In the genomic region with DNA sequence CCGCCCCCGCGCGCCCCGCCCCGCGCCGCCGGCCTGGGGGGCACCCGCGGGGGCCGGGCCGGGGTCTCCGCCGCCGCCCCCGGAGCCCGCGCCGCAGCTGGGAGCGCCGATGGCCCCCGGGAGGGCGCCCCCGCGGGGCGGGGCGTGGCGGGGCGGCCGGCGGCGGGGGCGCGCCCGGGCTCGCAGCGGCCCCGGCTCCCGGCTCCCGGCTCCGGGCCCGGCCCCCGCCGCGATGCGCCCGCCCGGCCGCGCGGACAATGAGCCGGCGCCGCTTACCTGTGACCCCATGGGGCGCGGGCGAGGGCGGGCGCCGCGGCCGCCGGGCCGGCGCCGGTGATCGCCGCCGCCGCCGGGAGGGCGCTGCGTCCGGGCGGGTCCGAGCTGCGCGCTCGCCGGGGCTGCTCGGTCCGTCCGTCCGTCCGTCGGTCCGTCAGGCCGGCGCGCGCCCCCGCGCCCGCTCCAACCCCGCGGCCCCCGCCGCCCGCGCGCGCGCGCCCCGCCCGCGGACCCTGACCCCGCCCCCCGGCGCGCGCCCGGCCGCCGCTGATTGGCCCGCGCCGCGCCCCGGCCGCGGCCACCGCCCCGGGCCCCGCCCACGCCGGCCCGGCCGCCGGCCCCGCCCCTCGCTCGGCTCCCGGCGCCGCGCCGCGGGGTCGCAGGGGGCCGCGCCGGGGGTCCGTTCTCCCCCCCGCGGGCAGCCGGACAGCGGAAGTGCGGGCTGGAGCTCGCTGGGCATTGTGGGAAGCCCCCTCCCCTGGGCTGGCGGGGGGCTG, we compare ENCODE assay signal across 1 cellular context.
TF ChIP-seq lines count a peak whose summit lies in the region.

TSS of gene ZBTB46 (minus strand) at position 444 of the 773 bp plus-strand sequence. CDS start 40,507 bp downstream, outside the sequence.

TF ChIP-seq in HepG2, 621 proteins besides CTCF, POLR2A, EP300 and RAD21 (continues in another document):
- TF ChIP-seq ZNF790 (CRISPR knock-in tag; IDR thresholded peaks at IDR 0.05; ENCODE audit: borderline replicate concordance) = no peak
- TF ChIP-seq, protein P1, sequence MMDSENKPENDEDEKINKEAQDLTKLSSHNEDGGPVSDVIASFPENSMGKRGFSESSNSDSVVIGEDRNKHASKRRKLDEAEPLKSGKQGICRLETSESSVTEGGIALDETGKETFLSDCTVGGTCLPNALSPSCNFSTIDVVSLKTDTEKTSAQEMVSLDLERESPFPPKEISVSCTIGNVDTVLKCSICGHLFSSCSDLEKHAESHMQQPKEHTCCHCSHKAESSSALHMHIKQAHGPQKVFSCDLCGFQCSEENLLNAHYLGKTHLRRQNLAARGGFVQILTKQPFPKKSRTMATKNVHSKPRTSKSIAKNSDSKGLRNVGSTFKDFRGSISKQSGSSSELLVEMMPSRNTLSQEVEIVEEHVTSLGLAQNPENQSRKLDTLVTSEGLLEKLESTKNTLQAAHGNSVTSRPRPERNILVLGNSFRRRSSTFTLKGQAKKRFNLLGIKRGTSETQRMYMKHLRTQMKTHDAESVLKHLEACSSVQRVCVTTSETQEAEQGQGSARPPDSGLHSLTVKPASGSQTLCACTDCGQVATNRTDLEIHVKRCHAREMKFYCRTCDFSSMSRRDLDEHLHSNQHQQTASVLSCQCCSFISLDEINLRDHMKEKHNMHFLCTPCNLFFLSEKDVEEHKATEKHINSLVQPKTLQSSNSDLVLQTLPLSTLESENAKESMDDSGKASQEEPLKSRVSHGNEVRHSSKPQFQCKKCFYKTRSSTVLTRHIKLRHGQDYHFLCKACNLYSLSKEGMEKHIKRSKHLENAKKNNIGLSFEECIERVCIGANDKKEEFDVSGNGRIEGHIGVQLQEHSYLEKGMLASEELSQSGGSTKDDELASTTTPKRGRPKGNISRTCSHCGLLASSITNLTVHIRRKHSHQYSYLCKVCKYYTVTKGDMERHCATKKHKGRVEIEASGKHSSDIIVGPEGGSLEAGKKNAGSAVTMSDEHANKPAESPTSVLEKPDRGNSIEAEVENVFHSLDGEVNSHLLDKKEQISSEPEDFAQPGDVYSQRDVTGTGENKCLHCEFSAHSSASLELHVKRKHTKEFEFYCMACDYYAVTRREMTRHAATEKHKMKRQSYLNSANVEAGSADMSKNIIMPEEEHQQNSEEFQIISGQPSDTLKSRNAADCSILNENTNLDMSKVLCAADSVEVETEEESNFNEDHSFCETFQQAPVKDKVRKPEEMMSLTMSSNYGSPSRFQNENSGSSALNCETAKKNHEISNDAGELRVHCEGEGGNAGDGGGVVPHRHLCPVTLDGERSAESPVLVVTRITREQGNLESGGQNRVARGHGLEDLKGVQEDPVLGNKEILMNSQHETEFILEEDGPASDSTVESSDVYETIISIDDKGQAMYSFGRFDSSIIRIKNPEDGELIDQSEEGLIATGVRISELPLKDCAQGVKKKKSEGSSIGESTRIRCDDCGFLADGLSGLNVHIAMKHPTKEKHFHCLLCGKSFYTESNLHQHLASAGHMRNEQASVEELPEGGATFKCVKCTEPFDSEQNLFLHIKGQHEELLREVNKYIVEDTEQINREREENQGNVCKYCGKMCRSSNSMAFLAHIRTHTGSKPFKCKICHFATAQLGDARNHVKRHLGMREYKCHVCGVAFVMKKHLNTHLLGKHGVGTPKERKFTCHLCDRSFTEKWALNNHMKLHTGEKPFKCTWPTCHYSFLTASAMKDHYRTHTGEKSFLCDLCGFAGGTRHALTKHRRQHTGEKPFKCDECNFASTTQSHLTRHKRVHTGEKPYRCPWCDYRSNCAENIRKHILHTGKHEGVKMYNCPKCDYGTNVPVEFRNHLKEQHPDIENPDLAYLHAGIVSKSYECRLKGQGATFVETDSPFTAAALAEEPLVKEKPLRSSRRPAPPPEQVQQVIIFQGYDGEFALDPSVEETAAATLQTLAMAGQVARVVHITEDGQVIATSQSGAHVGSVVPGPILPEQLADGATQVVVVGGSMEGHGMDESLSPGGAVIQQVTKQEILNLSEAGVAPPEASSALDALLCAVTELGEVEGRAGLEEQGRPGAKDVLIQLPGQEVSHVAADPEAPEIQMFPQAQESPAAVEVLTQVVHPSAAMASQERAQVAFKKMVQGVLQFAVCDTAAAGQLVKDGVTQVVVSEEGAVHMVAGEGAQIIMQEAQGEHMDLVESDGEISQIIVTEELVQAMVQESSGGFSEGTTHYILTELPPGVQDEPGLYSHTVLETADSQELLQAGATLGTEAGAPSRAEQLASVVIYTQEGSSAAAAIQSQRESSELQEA (CRISPR knock-in tag; IDR thresholded peaks at IDR 0.05; ENCODE audit: not compliant biosample characterization) = no peak
- no peak for TF ChIP-seq NFAT5 (CRISPR knock-in tag; IDR thresholded peaks at IDR 0.05)
- no peak for TF ChIP-seq ZNF589 (CRISPR knock-in tag; conservative IDR thresholded peaks at IDR 0.05)
- TF ChIP-seq ZNF563 (CRISPR knock-in tag; IDR thresholded peaks at IDR 0.05) = no peak
- no peak for TF ChIP-seq NKX3-1 (CRISPR knock-in tag; IDR thresholded peaks at IDR 0.05)
- TF ChIP-seq SMARCE1 (IDR thresholded peaks at IDR 0.05; ENCODE audit: borderline replicate concordance) = no peak
- TF ChIP-seq ZNF264 (CRISPR knock-in tag; IDR thresholded peaks at IDR 0.05) = no peak
- TF ChIP-seq GABPA (IDR thresholded peaks at IDR 0.05; ENCODE audit: low read depth, low read length) = no peak
- 0 out of 2 replicates have a peak, but pooled peaks have one; percentile 15 for TF ChIP-seq GABPA (CRISPR knock-in tag; IDR thresholded peaks at IDR 0.05; ENCODE audit: low read depth)
- no peak for TF ChIP-seq KDM5A (IDR thresholded peaks at IDR 0.05; ENCODE audit: borderline replicate concordance, low read length)
- TF ChIP-seq SALL2 (CRISPR knock-in tag; IDR thresholded peaks at IDR 0.05) = 0 out of 2 replicates have a peak, but pooled peaks have one; percentile 9
- no peak for TF ChIP-seq NAIF1 (CRISPR knock-in tag; IDR thresholded peaks at IDR 0.05; ENCODE audit: borderline replicate concordance)
- TF ChIP-seq KDM3A (CRISPR knock-in tag; IDR thresholded peaks at IDR 0.05; ENCODE audit: low read depth) = no peak
- no peak for TF ChIP-seq ZZZ3 (CRISPR knock-in tag; IDR thresholded peaks at IDR 0.05; ENCODE audit: borderline replicate concordance)
- no peak for TF ChIP-seq ZNF510 (CRISPR knock-in tag; IDR thresholded peaks at IDR 0.05; ENCODE audit: low read depth)
- TF ChIP-seq ZBTB21 (CRISPR knock-in tag; IDR thresholded peaks at IDR 0.05) = no peak
- peak; percentile 18; the same call in 1 of the 3 replicates for TF ChIP-seq MXI1 (IDR thresholded peaks at IDR 0.05; ENCODE audit: borderline replicate concordance, low read depth, low read length)
- TF ChIP-seq ZNF749 (CRISPR knock-in tag; IDR thresholded peaks at IDR 0.05; ENCODE audit: borderline replicate concordance) = no peak
- no peak for TF ChIP-seq CBX5 (CRISPR knock-in tag; IDR thresholded peaks at IDR 0.05; ENCODE audit: borderline replicate concordance)
- TF ChIP-seq, protein P2, sequence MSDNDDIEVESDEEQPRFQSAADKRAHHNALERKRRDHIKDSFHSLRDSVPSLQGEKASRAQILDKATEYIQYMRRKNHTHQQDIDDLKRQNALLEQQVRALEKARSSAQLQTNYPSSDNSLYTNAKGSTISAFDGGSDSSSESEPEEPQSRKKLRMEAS (IDR thresholded peaks at IDR 0.05) = 0 out of 2 replicates have a peak, but pooled peaks have one; percentile 8
- TF ChIP-seq RNF2 (conservative IDR thresholded peaks at IDR 0.05; ENCODE audit: low read depth) = no peak
- TF ChIP-seq GZF1 (CRISPR knock-in tag; IDR thresholded peaks at IDR 0.05) = no peak
- TF ChIP-seq ETS1 (CRISPR knock-in tag; IDR thresholded peaks at IDR 0.05) = no peak
- TF ChIP-seq NFE2L1 (CRISPR knock-in tag; IDR thresholded peaks at IDR 0.05; ENCODE audit: borderline replicate concordance) = no peak
- TF ChIP-seq ATF7 (IDR thresholded peaks at IDR 0.05) = no peak
- no peak for TF ChIP-seq ATF7 (CRISPR knock-in tag; IDR thresholded peaks at IDR 0.05)
- TF ChIP-seq, protein P3, sequence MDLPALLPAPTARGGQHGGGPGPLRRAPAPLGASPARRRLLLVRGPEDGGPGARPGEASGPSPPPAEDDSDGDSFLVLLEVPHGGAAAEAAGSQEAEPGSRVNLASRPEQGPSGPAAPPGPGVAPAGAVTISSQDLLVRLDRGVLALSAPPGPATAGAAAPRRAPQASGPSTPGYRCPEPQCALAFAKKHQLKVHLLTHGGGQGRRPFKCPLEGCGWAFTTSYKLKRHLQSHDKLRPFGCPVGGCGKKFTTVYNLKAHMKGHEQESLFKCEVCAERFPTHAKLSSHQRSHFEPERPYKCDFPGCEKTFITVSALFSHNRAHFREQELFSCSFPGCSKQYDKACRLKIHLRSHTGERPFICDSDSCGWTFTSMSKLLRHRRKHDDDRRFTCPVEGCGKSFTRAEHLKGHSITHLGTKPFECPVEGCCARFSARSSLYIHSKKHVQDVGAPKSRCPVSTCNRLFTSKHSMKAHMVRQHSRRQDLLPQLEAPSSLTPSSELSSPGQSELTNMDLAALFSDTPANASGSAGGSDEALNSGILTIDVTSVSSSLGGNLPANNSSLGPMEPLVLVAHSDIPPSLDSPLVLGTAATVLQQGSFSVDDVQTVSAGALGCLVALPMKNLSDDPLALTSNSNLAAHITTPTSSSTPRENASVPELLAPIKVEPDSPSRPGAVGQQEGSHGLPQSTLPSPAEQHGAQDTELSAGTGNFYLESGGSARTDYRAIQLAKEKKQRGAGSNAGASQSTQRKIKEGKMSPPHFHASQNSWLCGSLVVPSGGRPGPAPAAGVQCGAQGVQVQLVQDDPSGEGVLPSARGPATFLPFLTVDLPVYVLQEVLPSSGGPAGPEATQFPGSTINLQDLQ (CRISPR knock-in tag; IDR thresholded peaks at IDR 0.05) = no peak
- no peak for TF ChIP-seq FOXK2 (IDR thresholded peaks at IDR 0.05)
- TF ChIP-seq HDAC1 (CRISPR knock-in tag; IDR thresholded peaks at IDR 0.05) = no peak
- TF ChIP-seq, protein P4, sequence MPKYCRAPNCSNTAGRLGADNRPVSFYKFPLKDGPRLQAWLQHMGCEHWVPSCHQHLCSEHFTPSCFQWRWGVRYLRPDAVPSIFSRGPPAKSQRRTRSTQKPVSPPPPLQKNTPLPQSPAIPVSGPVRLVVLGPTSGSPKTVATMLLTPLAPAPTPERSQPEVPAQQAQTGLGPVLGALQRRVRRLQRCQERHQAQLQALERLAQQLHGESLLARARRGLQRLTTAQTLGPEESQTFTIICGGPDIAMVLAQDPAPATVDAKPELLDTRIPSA (CRISPR knock-in tag; IDR thresholded peaks at IDR 0.05; ENCODE audit: borderline replicate concordance) = no peak
- TF ChIP-seq NFYC (CRISPR knock-in tag; IDR thresholded peaks at IDR 0.05) = no peak
- TF ChIP-seq SIN3A (IDR thresholded peaks at IDR 0.05; ENCODE audit: borderline replicate concordance, low read depth, low read length) = peak; percentile 24; the same call in 1 of the 2 replicates
- TF ChIP-seq ZNF556 (CRISPR knock-in tag; IDR thresholded peaks at IDR 0.05; ENCODE audit: borderline replicate concordance) = no peak
- TF ChIP-seq, protein P5, sequence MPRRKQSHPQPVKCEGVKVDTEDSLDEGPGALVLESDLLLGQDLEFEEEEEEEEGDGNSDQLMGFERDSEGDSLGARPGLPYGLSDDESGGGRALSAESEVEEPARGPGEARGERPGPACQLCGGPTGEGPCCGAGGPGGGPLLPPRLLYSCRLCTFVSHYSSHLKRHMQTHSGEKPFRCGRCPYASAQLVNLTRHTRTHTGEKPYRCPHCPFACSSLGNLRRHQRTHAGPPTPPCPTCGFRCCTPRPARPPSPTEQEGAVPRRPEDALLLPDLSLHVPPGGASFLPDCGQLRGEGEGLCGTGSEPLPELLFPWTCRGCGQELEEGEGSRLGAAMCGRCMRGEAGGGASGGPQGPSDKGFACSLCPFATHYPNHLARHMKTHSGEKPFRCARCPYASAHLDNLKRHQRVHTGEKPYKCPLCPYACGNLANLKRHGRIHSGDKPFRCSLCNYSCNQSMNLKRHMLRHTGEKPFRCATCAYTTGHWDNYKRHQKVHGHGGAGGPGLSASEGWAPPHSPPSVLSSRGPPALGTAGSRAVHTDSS (CRISPR knock-in tag; conservative IDR thresholded peaks at IDR 0.05) = no peak
- TF ChIP-seq HDAC6 (IDR thresholded peaks at IDR 0.05; ENCODE audit: low read depth, low read length) = no peak
